In the genomic region with DNA sequence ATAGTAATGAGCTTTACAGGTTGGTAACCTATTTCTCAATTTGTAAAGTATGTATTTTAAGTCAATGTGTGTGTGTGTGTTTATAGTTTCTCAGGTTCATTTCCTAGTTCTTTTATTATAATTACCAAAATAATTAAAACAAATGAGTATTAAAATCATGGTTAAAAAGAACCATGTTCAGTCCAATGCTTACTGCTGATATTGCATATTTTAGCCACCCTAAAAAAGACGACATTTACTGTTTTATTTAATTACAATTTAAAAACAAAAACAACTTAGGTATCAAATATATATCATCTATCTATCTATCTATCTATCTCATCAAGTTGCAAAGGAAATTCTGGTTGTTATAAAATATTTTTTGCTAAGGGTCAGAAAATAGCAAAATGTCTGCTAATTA, we compare ENCODE assay signal across 24 cellular contexts.
"Had no signal": no experiment of that assay in that cellular context is flagged by ENCODE, and none has a peak within 500 bp of the region (broad histone marks: within the 10 kb centered on the region; RNA-seq: fewer than 3 reads in every experiment).

No MANE protein-coding gene starts in this region.

- H3K4me2 ChIP-seq: KMS-11 had no signal

- DNase-seq: Kasumi-1, MV-4-11, NCI-H1048, NCI-H1105, NCI-H1417, NCI-H1436 treated with DMSO at 0.1 percent for 48 hours, NCI-H1694, NCI-H187 treated with DMSO at 0.1 percent for 48 hours, NCI-H2029 treated with DMSO at 0.1 percent for 48 hours, NCI-H2171 treated with DMSO at 0.1 percent for 48 hours, NCI-H345, NCI-H446 treated with DMSO at 0.1 percent for 48 hours, NCI-H524, NCI-H69, NCI-H774, Right ventricle myocardium superior, RPMI8226, SIG-M5 had no signal

- H3K27ac ChIP-seq: HL-60, KMS-11, SJSA1, SK-N-MC had no signal

- H3K36me3 ChIP-seq: SJSA1 had no signal

- H3K4me1 ChIP-seq: SJSA1 had no signal

- H3K9me3 ChIP-seq: SJSA1 had no signal

- H3K27me3 ChIP-seq: SJSA1 had no signal

- H3K9ac ChIP-seq: KMS-11 had no signal

- H3K4me3 ChIP-seq: SJSA1, SK-N-MC had no signal

- FAIRE-seq: HTR-8/SVneo, RCC 7860 had no signal
